In the genomic region with DNA sequence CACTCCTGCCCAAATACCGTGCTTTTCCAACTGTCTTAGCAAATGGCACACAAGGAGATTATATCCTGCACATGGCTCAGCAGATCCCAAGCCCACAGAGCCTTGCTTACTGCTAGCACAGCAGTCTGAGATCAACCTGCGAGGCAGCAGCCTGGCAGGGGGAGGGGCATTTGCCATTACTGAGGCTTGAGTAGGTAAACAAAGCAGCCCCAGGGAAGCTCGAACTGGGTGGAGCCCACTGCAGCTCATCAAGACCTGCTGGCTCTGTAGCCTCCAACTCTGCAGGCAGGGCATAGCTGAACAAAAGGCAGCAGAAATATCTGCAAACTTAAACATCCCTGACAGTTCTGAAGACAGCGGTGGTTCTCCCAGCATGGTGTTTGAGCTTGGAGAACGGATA, we compare ENCODE assay signal across 28 cellular contexts.
"Had no signal": no experiment of that assay in that cellular context is flagged by ENCODE, and none has a peak within 500 bp of the region (broad histone marks: within the 10 kb centered on the region; RNA-seq: fewer than 3 reads in every experiment).

No MANE protein-coding gene starts in this region.

- H3K4me3 ChIP-seq: adrenal gland, ascending aorta, left lung, lung, prostate gland, right atrium auricular region, tibial artery had no signal

- DNase-seq: activated B cell treated with CpG ODN at 0.5 μM for 24 hours; activated CD4-positive, alpha-beta T cell treated with anti-CD3 and anti-CD28 coated beads for 36 hours; activated CD4-positive, alpha-beta T cell treated with anti-CD3 and anti-CD28 coated beads, Interleukin-2, amount 50 U/mL, for 4 hours; activated CD8-positive, alpha-beta memory T cell treated with anti-CD3 and anti-CD28 coated beads, Interleukin-2, amount 50 U/mL, for 48 hours; activated naive CD4-positive, alpha-beta T cell; activated T-cell treated with anti-CD3 and anti-CD28 coated beads, Interleukin-2, amount 50 U/mL, for 4 hours; adrenal gland; brain microvascular endothelial cell; caudate nucleus; dermis blood vessel endothelial cell; effector CD8-positive, alpha-beta T cell; foreskin keratinocyte; immature natural killer cell; kidney glomerular epithelial cell; left lung; naive thymus-derived CD4-positive, alpha-beta T cell; stimulated activated CD4-positive, alpha-beta T cell treated with anti-CD3 and anti-CD28 coated beads, Interleukin-12 subunit alpha, Interleukin-12 subunit beta, amount 100 ng/mL, for 4 hours; stimulated activated naive CD8-positive, alpha-beta T cell treated with anti-CD3 and anti-CD28 coated beads, Interleukin-15, amount 100 ng/mL, for 72 hours; T1000; tibial artery had no signal

- H3K27me3 Mint-ChIP-seq: activated B cell treated with CpG ODN at 0.5 μM for 24 hours had no signal

- H3K4me1 ChIP-seq: adrenal gland, ascending aorta, foreskin keratinocyte, left lung, prostate gland, right atrium auricular region, tibial artery had no signal

- H3K9me3 ChIP-seq: adrenal gland, ascending aorta, prostate gland, right atrium auricular region, tibial artery had no signal

- H3K27ac ChIP-seq: adrenal gland, ascending aorta, brain microvascular endothelial cell, foreskin keratinocyte, left lung, prostate gland, right atrium auricular region, tibial artery had no signal

- H3K36me3 ChIP-seq: adrenal gland, ascending aorta, brain microvascular endothelial cell, left lung, prostate gland, right atrium auricular region, tibial artery had no signal

- H3K36me3 Mint-ChIP-seq: stimulated activated effector memory CD8-positive, alpha-beta T cell treated with anti-CD3 and anti-CD28 coated beads, Interleukin-12 subunit alpha, Interleukin-12 subunit beta, amount 100 ng/mL, for 72 hours had no signal

- H3K4me1 Mint-ChIP-seq: activated B cell treated with CpG ODN at 0.5 μM for 24 hours; activated CD4-positive, alpha-beta T cell treated with anti-CD3 and anti-CD28 coated beads for 36 hours; immature natural killer cell; naive thymus-derived CD4-positive, alpha-beta T cell; neural crest cell; stimulated activated effector memory CD8-positive, alpha-beta T cell treated with anti-CD3 and anti-CD28 coated beads, Interleukin-12 subunit alpha, Interleukin-12 subunit beta, amount 100 ng/mL, for 72 hours; stimulated activated naive CD8-positive, alpha-beta T cell treated with anti-CD3 and anti-CD28 coated beads, Interleukin-15, amount 100 ng/mL, for 72 hours had no signal

- H3K27ac Mint-ChIP-seq: activated B cell treated with CpG ODN at 0.5 μM for 24 hours; activated CD4-positive, alpha-beta T cell treated with anti-CD3 and anti-CD28 coated beads for 36 hours; activated naive CD8-positive, alpha-beta T cell; activated T-helper 2 cell treated with anti-CD3 and anti-CD28 coated beads, Interferon-gamma antibody, Interleukin-2, Interleukin-4, amounts not matched to agents 10 μg/mL and 5 μg/mL and 100 μg/mL, durations not matched to agents 14 hours and 24 hours and 36 hours; immature natural killer cell; naive thymus-derived CD4-positive, alpha-beta T cell; stimulated activated effector memory CD8-positive, alpha-beta T cell treated with anti-CD3 and anti-CD28 coated beads, Interleukin-12 subunit alpha, Interleukin-12 subunit beta, amount 100 ng/mL, for 72 hours; stimulated activated naive CD8-positive, alpha-beta T cell treated with anti-CD3 and anti-CD28 coated beads, Interleukin-15, amount 100 ng/mL, for 72 hours had no signal

- H3K27me3 ChIP-seq: adrenal gland, ascending aorta, brain microvascular endothelial cell, foreskin keratinocyte, left lung, right atrium auricular region, tibial artery had no signal

- H3K9me3 Mint-ChIP-seq: activated T-cell treated with anti-CD3 and anti-CD28 coated beads, Interleukin-2, amount 50 U/mL, for 4 hours; activated T-helper 2 cell treated with anti-CD3 and anti-CD28 coated beads, Interferon-gamma antibody, Interleukin-2, Interleukin-4, amounts not matched to agents 10 μg/mL and 5 μg/mL and 100 μg/mL, durations not matched to agents 14 hours and 24 hours and 36 hours had no signal

- ATAC-seq: activated CD4-positive, alpha-beta T cell treated with anti-CD3 and anti-CD28 coated beads for 36 hours; activated T-cell treated with anti-CD3 and anti-CD28 coated beads, Interleukin-2, amount 50 U/mL, for 4 hours; foreskin keratinocyte; left lung; naive thymus-derived CD4-positive, alpha-beta T cell; stimulated activated effector memory CD8-positive, alpha-beta T cell treated with anti-CD3 and anti-CD28 coated beads, Interleukin-12 subunit alpha, Interleukin-12 subunit beta, amount 100 ng/mL, for 72 hours; stimulated activated naive CD8-positive, alpha-beta T cell treated with anti-CD3 and anti-CD28 coated beads, Interleukin-15, amount 100 ng/mL, for 72 hours had no signal

- H3K4me3 Mint-ChIP-seq: activated B cell treated with CpG ODN at 0.5 μM for 24 hours; activated CD4-positive, alpha-beta T cell treated with anti-CD3 and anti-CD28 coated beads for 36 hours; activated naive CD8-positive, alpha-beta T cell; activated T-cell treated with anti-CD3 and anti-CD28 coated beads, Interleukin-2, amount 50 U/mL, for 4 hours; immature natural killer cell; naive thymus-derived CD4-positive, alpha-beta T cell; neural crest cell; stimulated activated effector memory CD8-positive, alpha-beta T cell treated with anti-CD3 and anti-CD28 coated beads, Interleukin-12 subunit alpha, Interleukin-12 subunit beta, amount 100 ng/mL, for 72 hours; stimulated activated naive CD8-positive, alpha-beta T cell treated with anti-CD3 and anti-CD28 coated beads, Interleukin-15, amount 100 ng/mL, for 72 hours had no signal
